Comparison of ENCODE assay signal across 1 cellular context in the genomic region with DNA sequence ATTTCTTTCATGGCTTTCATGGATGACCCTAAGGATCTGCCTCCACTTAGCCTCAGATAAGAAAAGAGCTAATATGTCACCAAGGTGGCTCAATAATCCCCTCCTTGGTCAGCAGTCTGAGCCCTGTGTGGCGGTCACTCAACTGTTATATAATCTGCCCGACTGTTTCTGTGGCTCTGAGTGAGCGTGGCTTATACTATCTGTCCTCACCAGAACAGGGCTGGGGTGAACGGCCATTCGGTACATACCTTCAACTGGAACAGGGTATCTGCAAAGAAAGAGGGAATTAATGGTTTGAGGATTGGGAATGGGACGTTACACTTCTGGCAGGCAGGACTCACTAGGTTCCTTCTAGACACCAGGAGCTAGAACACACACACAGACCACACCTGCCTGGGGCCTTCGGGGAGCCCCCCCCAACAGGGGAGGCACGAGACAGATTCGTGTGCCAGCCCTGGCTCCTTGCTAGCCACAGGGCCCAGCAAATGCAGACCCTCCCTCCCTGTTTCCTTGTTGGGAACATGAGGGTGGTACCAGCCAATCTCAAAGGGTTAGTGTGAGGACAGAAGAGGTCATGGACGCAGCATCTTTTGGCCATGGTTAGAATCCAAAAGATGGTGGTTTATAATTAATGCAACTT.
TF ChIP-seq lines count a peak whose summit lies in the region.

No MANE protein-coding gene starts in this region.

TF ChIP-seq in HCT116, 20 proteins besides CTCF, POLR2A, EP300 and RAD21:
- TF ChIP-seq EZH2 (IDR thresholded peaks at IDR 0.05) (no peak), EZH2phosphoT487 (IDR thresholded peaks at IDR 0.05; ENCODE audit: borderline replicate concordance) (no peak), CBX3 (IDR thresholded peaks at IDR 0.05; ENCODE audit: low read depth) (no peak), ELF1 (IDR thresholded peaks at IDR 0.05; ENCODE audit: borderline replicate concordance, low read depth) (no peak), FOSL1 (IDR thresholded peaks at IDR 0.05; ENCODE audit: low read depth) (no peak), ZNF274 (IDR thresholded peaks at IDR 0.05; ENCODE audit: low read depth, low read length) (no peak), ZFX (IDR thresholded peaks at IDR 0.05) (no peak), SIN3A (IDR thresholded peaks at IDR 0.05; ENCODE audit: low read depth) (no peak), TCF7L2 (IDR thresholded peaks at IDR 0.05; ENCODE audit: borderline replicate concordance, extremely low read depth, insufficient read depth, insufficient read length) (no peak), YY1 (IDR thresholded peaks at IDR 0.05; ENCODE audit: extremely low read depth, insufficient replicate concordance, low read depth, low read length) (no peak), CEBPB (IDR thresholded peaks at IDR 0.05; ENCODE audit: low read depth) (no peak), EGR1 (IDR thresholded peaks at IDR 0.05; ENCODE audit: low read depth) (no peak), SRF (IDR thresholded peaks at IDR 0.05; ENCODE audit: low read depth) (no peak), POLR2AphosphoS5 (IDR thresholded peaks at IDR 0.05; ENCODE audit: low read depth, low read length) (no peak), JUND (IDR thresholded peaks at IDR 0.05) (no peak), SP1 (IDR thresholded peaks at IDR 0.05; ENCODE audit: low read depth) (no peak)
- TF ChIP-seq, protein P1, sequence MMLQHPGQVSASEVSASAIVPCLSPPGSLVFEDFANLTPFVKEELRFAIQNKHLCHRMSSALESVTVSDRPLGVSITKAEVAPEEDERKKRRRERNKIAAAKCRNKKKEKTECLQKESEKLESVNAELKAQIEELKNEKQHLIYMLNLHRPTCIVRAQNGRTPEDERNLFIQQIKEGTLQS (IDR thresholded peaks at IDR 0.05) = no peak
- TF ChIP-seq, protein P2, sequence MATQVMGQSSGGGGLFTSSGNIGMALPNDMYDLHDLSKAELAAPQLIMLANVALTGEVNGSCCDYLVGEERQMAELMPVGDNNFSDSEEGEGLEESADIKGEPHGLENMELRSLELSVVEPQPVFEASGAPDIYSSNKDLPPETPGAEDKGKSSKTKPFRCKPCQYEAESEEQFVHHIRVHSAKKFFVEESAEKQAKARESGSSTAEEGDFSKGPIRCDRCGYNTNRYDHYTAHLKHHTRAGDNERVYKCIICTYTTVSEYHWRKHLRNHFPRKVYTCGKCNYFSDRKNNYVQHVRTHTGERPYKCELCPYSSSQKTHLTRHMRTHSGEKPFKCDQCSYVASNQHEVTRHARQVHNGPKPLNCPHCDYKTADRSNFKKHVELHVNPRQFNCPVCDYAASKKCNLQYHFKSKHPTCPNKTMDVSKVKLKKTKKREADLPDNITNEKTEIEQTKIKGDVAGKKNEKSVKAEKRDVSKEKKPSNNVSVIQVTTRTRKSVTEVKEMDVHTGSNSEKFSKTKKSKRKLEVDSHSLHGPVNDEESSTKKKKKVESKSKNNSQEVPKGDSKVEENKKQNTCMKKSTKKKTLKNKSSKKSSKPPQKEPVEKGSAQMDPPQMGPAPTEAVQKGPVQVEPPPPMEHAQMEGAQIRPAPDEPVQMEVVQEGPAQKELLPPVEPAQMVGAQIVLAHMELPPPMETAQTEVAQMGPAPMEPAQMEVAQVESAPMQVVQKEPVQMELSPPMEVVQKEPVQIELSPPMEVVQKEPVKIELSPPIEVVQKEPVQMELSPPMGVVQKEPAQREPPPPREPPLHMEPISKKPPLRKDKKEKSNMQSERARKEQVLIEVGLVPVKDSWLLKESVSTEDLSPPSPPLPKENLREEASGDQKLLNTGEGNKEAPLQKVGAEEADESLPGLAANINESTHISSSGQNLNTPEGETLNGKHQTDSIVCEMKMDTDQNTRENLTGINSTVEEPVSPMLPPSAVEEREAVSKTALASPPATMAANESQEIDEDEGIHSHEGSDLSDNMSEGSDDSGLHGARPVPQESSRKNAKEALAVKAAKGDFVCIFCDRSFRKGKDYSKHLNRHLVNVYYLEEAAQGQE (IDR thresholded peaks at IDR 0.05; ENCODE audit: low read depth) = no peak
- TF ChIP-seq, protein P3, sequence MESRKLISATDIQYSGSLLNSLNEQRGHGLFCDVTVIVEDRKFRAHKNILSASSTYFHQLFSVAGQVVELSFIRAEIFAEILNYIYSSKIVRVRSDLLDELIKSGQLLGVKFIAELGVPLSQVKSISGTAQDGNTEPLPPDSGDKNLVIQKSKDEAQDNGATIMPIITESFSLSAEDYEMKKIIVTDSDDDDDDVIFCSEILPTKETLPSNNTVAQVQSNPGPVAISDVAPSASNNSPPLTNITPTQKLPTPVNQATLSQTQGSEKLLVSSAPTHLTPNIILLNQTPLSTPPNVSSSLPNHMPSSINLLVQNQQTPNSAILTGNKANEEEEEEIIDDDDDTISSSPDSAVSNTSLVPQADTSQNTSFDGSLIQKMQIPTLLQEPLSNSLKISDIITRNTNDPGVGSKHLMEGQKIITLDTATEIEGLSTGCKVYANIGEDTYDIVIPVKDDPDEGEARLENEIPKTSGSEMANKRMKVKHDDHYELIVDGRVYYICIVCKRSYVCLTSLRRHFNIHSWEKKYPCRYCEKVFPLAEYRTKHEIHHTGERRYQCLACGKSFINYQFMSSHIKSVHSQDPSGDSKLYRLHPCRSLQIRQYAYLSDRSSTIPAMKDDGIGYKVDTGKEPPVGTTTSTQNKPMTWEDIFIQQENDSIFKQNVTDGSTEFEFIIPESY (IDR thresholded peaks at IDR 0.05; ENCODE audit: extremely low read depth, insufficient replicate concordance, low read length) = no peak
- TF ChIP-seq, protein P4, sequence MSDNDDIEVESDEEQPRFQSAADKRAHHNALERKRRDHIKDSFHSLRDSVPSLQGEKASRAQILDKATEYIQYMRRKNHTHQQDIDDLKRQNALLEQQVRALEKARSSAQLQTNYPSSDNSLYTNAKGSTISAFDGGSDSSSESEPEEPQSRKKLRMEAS (IDR thresholded peaks at IDR 0.05) = no peak
TF ChIP-seq in HCT116: peak in this region for 0.
